1 cellular context compared by ENCODE assay signal in genomic region chr13:26941345-26942174, GRCh38.
A peak's percentile ranks its signal among the peaks of the same experiment; 100 is the strongest.
TF ChIP-seq lines count a peak whose summit lies in the region.

No MANE protein-coding gene starts in this region.

TF ChIP-seq in HEK293, 187 proteins besides CTCF, POLR2A, EP300 and RAD21 (continued from another document):
- TF ChIP-seq ZNF274 (IDR thresholded peaks at IDR 0.05; ENCODE audit: low read length) (no peak), ZNF274 (tag by site-specific recombination; IDR thresholded peaks at IDR 0.05; ENCODE audit: borderline replicate concordance) (no peak), ZNF600 (tag by site-specific recombination; IDR thresholded peaks at IDR 0.05) (0 out of 2 replicates have a peak, but pooled peaks have one; percentile 14), ZNF580 (tag by site-specific recombination; IDR thresholded peaks at IDR 0.05) (no peak), ZNF155 (tag by site-specific recombination; IDR thresholded peaks at IDR 0.05) (no peak), ZNF785 (tag by site-specific recombination; IDR thresholded peaks at IDR 0.05) (no peak), ZNF302 (tag by site-specific recombination; IDR thresholded peaks at IDR 0.05; ENCODE audit: low read depth) (no peak)
TF ChIP-seq in HEK293: peak in this region for 6.
